ENCODE assay signal across 22 cellular contexts in the genomic region with DNA sequence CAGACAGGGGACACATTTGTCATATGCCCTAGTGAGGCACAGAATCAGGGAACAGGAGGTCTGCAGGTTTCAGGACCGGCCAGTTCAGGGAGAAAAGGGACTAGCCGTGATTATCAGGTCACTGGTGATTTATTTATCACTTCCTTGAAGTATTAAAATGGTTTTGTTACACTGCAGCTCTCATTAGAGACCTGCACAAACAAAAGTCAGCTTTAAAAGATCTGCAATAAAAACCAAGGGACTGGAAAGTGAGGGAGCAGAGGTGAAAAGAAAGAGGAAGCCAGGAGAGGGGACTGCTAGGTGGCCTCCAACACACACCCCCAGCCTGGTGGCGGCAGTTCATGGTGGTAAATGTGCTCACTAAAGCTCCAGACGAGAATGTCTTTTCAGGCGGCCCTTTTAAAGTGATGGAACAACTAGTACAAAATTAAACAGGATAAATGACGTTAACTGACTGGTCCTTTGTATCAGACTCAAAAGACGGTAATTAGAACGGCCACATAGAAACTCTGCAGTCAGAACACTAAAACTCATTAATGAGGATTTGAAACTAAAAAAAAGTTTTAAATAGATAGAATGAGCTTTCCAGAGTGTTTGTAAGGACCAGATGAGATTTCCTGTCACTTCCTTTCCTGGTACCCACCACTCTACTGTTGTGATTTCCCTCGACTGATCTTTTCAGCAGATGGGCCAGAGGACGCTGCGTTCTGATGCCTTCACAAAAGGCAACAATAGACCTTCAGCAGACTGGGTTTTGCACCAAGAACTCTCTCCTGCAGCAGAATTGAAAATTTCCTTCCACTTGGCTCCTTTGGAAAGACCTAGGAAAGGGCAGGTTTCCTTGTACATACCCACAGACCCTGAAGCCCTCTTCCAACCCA.
DNase-seq lines count a peak whose midpoint lies in the region; ATAC-seq and TF ChIP-seq lines count a peak whose summit lies in the region.
"Had no signal": no experiment of that assay in that cellular context is flagged by ENCODE, and none has a peak within 500 bp of the region (broad histone marks: within the 10 kb centered on the region; RNA-seq: fewer than 3 reads in every experiment).

No MANE protein-coding gene starts in this region.

- no peak for DNase-seq in stimulated activated naive CD8-positive, alpha-beta T cell treated with anti-CD3 and anti-CD28 coated beads, Interleukin-15, amount 100 ng/mL, for 72 hours
- no peak for DNase-seq in stimulated activated naive CD8-positive, alpha-beta T cell treated with anti-CD3 and anti-CD28 coated beads, Interleukin-15, Interleukin-2, amounts not matched to agents 100 U/mL and 50 U/mL, for 24 hours
- DNase-seq in medulla oblongata (ENCODE audit: extremely low spot score), result peak; percentile 6
- DNase-seq in superior temporal gyrus (ENCODE audit: extremely low spot score), result no peak
- DNase-seq in activated effector memory CD4-positive, alpha-beta T cell treated with Interleukin-2 at 50 U/mL for 16 hours, result no peak
- DNase-seq in endodermal cell, result no peak
- DNase-seq: ACHN; activated CD4-positive, CD25-positive, alpha-beta regulatory T cell treated with anti-CD3 and anti-CD28 coated beads, Interleukin-2, amount 50 U/mL, for 72 hours; activated CD8-positive, alpha-beta T cell treated with anti-CD3 and anti-CD28 coated beads, Interleukin-2, amount 10 ng/mL, durations not matched to agents 7 days and 5 days; activated naive CD4-positive, alpha-beta T cell; EL; HCEC 1CT; islet precursor cell; NCI-H446; Peyer's patch; SJCRH30; T-cell had no signal

- no peak for ATAC-seq in stimulated activated naive CD8-positive, alpha-beta T cell treated with anti-CD3 and anti-CD28 coated beads, Interleukin-15, amount 100 ng/mL, for 72 hours
- ATAC-seq in stimulated activated naive CD8-positive, alpha-beta T cell treated with anti-CD3 and anti-CD28 coated beads, Interleukin-15, Interleukin-2, amounts not matched to agents 100 U/mL and 50 U/mL, for 24 hours, result no peak
- ATAC-seq in GM21619 (IDR thresholded peaks at IDR 0.05; ENCODE audit: unreplicated experiment), result no peak
- ATAC-seq: activated CD8-positive, alpha-beta T cell treated with anti-CD3 and anti-CD28 coated beads, Interleukin-2, amount 10 ng/mL, durations not matched to agents 7 days and 5 days; T-cell had no signal

- no peaks in the 10 kb centered on the region for H3K9me3 ChIP-seq in endodermal cell (ENCODE audit: control insufficient read depth, low read length)
- H3K9me3 ChIP-seq: Peyer's patch, SJCRH30 had no signal

- H3K4me3 Mint-ChIP-seq in stimulated activated naive CD8-positive, alpha-beta T cell treated with anti-CD3 and anti-CD28 coated beads, Interleukin-15, amount 100 ng/mL, for 72 hours, result no peak overlapping the region
- no peak overlapping the region for H3K4me3 Mint-ChIP-seq in endodermal cell
- H3K4me3 Mint-ChIP-seq: activated CD8-positive, alpha-beta T cell treated with anti-CD3 and anti-CD28 coated beads, Interleukin-2, amount 10 ng/mL, durations not matched to agents 7 days and 5 days; dendritic cell treated with granulocyte-macrophage colony-stimulating factor and Interleukin-4, amounts not matched to agents 40 ng/mL and 50 ng/mL, for 4 days; T-cell had no signal

- peaks cover 4% of the 10 kb centered on the region for H3K4me1 Mint-ChIP-seq in stimulated activated naive CD8-positive, alpha-beta T cell treated with anti-CD3 and anti-CD28 coated beads, Interleukin-15, amount 100 ng/mL, for 72 hours
- H3K4me1 Mint-ChIP-seq in endodermal cell, result peaks cover 8% of the 10 kb centered on the region

- peaks cover 38% of the 10 kb centered on the region for H3K36me3 Mint-ChIP-seq in endodermal cell (ENCODE audit: low read depth)

- no peak overlapping the region for H3K4me3 ChIP-seq in endodermal cell (ENCODE audit: low read length)
- H3K4me3 ChIP-seq: Peyer's patch, SJCRH30 had no signal

- H3K27me3 Mint-ChIP-seq in stimulated activated naive CD8-positive, alpha-beta T cell treated with anti-CD3 and anti-CD28 coated beads, Interleukin-15, amount 100 ng/mL, for 72 hours, result no peaks in the 10 kb centered on the region
- H3K27me3 Mint-ChIP-seq in endodermal cell (ENCODE audit: insufficient read depth), result no peaks in the 10 kb centered on the region
- H3K27me3 Mint-ChIP-seq: dendritic cell treated with granulocyte-macrophage colony-stimulating factor and Interleukin-4, amounts not matched to agents 40 ng/mL and 50 ng/mL, for 4 days; T-cell had no signal

- H3K36me3 ChIP-seq in endodermal cell (ENCODE audit: control insufficient read depth, insufficient read depth, low read length), result no peaks in the 10 kb centered on the region
- H3K36me3 ChIP-seq: Peyer's patch, SJCRH30 had no signal

- H3K9ac ChIP-seq in endodermal cell (ENCODE audit: extremely low read depth, low read length, poor library complexity, severe bottlenecking), result no peak overlapping the region

- no peak for TF ChIP-seq CTCF in VCaP (conservative IDR thresholded peaks at IDR 0.05)
- no peak for TF ChIP-seq CTCF in endodermal cell (conservative IDR thresholded peaks at IDR 0.05)

- H3K9me3 Mint-ChIP-seq in stimulated activated naive CD8-positive, alpha-beta T cell treated with anti-CD3 and anti-CD28 coated beads, Interleukin-15, amount 100 ng/mL, for 72 hours, result peaks cover 0 to 4% of the 10 kb centered on the region in 2 donors
- no peaks in the 10 kb centered on the region for H3K9me3 Mint-ChIP-seq in endodermal cell
- H3K9me3 Mint-ChIP-seq: dendritic cell treated with granulocyte-macrophage colony-stimulating factor and Interleukin-4, amounts not matched to agents 40 ng/mL and 50 ng/mL, for 4 days; T-cell had no signal

- no peaks in the 10 kb centered on the region for H3K4me1 ChIP-seq in endodermal cell (ENCODE audit: control insufficient read depth, insufficient read depth, low read length)
- H3K4me1 ChIP-seq: Peyer's patch had no signal

- 81 to 88% methylated on average over 8 to 11 of the region's 11 CpGs for WGBS in endodermal cell (ENCODE audit: insufficient coverage in 1 of 2, insufficient read length in 1 of 2), 2 experiments

- H3K27ac ChIP-seq in VCaP (peak overlapping the region; percentile 57), endodermal cell (ENCODE audit: low read depth, low read length) (no peak overlapping the region)
- H3K27ac ChIP-seq: C4-2B, HL-60, Peyer's patch, SJCRH30 had no signal

- no peaks in the 10 kb centered on the region for H3K27me3 ChIP-seq in endodermal cell (ENCODE audit: control insufficient read depth, insufficient read depth, low read length, poor library complexity, severe bottlenecking)
- H3K27me3 ChIP-seq: Peyer's patch, SJCRH30 had no signal

- peak overlapping the region; percentile 22 to 27 for H3K27ac Mint-ChIP-seq in stimulated activated naive CD8-positive, alpha-beta T cell treated with anti-CD3 and anti-CD28 coated beads, Interleukin-15, amount 100 ng/mL, for 72 hours
- H3K27ac Mint-ChIP-seq in endodermal cell, result no peak overlapping the region
- H3K27ac Mint-ChIP-seq: activated CD8-positive, alpha-beta T cell treated with anti-CD3 and anti-CD28 coated beads, Interleukin-2, amount 10 ng/mL, durations not matched to agents 7 days and 5 days; dendritic cell treated with granulocyte-macrophage colony-stimulating factor and Interleukin-4, amounts not matched to agents 40 ng/mL and 50 ng/mL, for 4 days; T-cell had no signal
